ENCODE assay signal across 18 cellular contexts in genomic region chr9:133234577-133235322, GRCh38. TPM values are rescaled to one million over a fixed set of nuclear protein-coding genes. Genes with fewer than 3 reads are reported as not detected.
DNase-seq lines count a peak whose midpoint lies in the region; ATAC-seq and TF ChIP-seq lines count a peak whose summit lies in the region.
"Had no signal": no experiment of that assay in that cellular context is flagged by ENCODE, and none has a peak within 500 bp of the region (broad histone marks: within the 10 kb centered on the region; RNA-seq: fewer than 3 reads in every experiment).

No MANE protein-coding gene starts in this region.

- no peak for DNase-seq in T-helper 1 cell
- peak; percentile 40 for DNase-seq in ecto neural progenitor cell (ENCODE audit: low spot score)
- DNase-seq in neuronal stem cell (ENCODE audit: low spot score): no peak
- DNase-seq in spleen: peak; percentile 59
- no peak for DNase-seq in MV-4-11 (lab: John Stamatoyannopoulos, UW)
- DNase-seq: AML-193, DMS79, KBM-7, NCI-H1694 treated with DMSO at 0.1 percent for 48 hours had no signal

- H3K79me1 ChIP-seq in neuronal stem cell (ENCODE audit: low read depth, low read length): no peaks in the 10 kb centered on the region

- peak overlapping the region; percentile 59 for H3K18ac ChIP-seq in neuronal stem cell (ENCODE audit: low read length)

- H3K27ac ChIP-seq in neuronal stem cell (replicated peaks; ENCODE audit: low read length) (no peak overlapping the region), spleen (peak overlapping the region in 2 of 8 donors; percentile 14 to 26)
- H3K27ac ChIP-seq: 22Rv1, C4-2B had no signal

- no peak overlapping the region for H3K9ac ChIP-seq in neuronal stem cell (ENCODE audit: low read depth, low read length, poor library complexity)

- no peak overlapping the region for H2BK5ac ChIP-seq in neuronal stem cell (ENCODE audit: low read length)

- no CpG with 5 or more reads among the region's 31 CpGs for WGBS in neuronal stem cell (ENCODE audit: extremely low coverage in 2 of 2, insufficient read length in 2 of 2, insufficient replicate concordance in 1 of 2), 2 donors
- WGBS in spleen, 5 donors: 88 to 96% (median 93%) methylated on average over 17 to 31 of the region's 31 CpGs

- H3K9me3 ChIP-seq in neuronal stem cell (replicated peaks in 1 of 2; ENCODE audit: control insufficient read depth in 2 of 2, insufficient read depth in 1 of 2, low read depth in 1 of 2, low read length in 2 of 2) (peaks cover 3 to 4% of the 10 kb centered on the region in 2 donors), spleen (no peaks in the 10 kb centered on the region)

- no peak for ATAC-seq in GM21367 (IDR thresholded peaks at IDR 0.05; ENCODE audit: unreplicated experiment)
- ATAC-seq in GM19328 (IDR thresholded peaks at IDR 0.05; ENCODE audit: unreplicated experiment): no peak
- ATAC-seq: HepG2, Panc1 had no signal

- no peak overlapping the region for H2BK12ac ChIP-seq in neuronal stem cell (ENCODE audit: low read length)

- TF ChIP-seq POLR2A in spleen (IDR thresholded peaks at IDR 0.05): no peak

- H2AK5ac ChIP-seq in neuronal stem cell (ENCODE audit: low read depth, low read length): no peak overlapping the region

- H3K36me3 Mint-ChIP-seq in T-helper 1 cell treated with Interleukin-12 subunit alpha and Interleukin-12 subunit beta and Interleukin-4 antibody, amounts not matched to agents 30 μg/mL and 1 μg/mL, for 36 hours (ENCODE audit: low read depth): no peaks in the 10 kb centered on the region

- H3K36me3 ChIP-seq in neuronal stem cell (replicated peaks in 1 of 2; ENCODE audit: control insufficient read depth in 2 of 2, insufficient read depth in 2 of 2, low read length in 2 of 2): no peaks in the 10 kb centered on the region
- no peaks in the 10 kb centered on the region for H3K36me3 ChIP-seq in spleen

- peak overlapping the region; percentile 63 for H3K14ac ChIP-seq in neuronal stem cell (ENCODE audit: low read length)

- H3K27me3 ChIP-seq in neuronal stem cell (ENCODE audit: control insufficient read depth in 3 of 3, insufficient read depth in 3 of 3, low read depth in 1 of 3, low read length in 3 of 3) (peaks cover 0 to 7% (median 6%) of the 10 kb centered on the region in 3 experiments), spleen (replicated peaks in 1 of 7) (peaks cover 0 to 35% (median 0%) of the 10 kb centered on the region in 7 donors)

- H3K4me3 ChIP-seq in neuronal stem cell (ENCODE audit: low read length in 2 of 2) (no peak overlapping the region), spleen (no peak overlapping the region)

- peaks cover 8% of the 10 kb centered on the region for H3K27me3 Mint-ChIP-seq in T-helper 1 cell treated with Interleukin-12 subunit alpha and Interleukin-12 subunit beta and Interleukin-4 antibody, amounts not matched to agents 30 μg/mL and 1 μg/mL, for 36 hours (ENCODE audit: low read depth)

- no peak overlapping the region for H2AFZ ChIP-seq in neuronal stem cell (ENCODE audit: low read length)

- peak overlapping the region; percentile 17 for H4K8ac ChIP-seq in neuronal stem cell (ENCODE audit: low read depth, low read length)

- no peak overlapping the region for H3K4me2 ChIP-seq in neuronal stem cell (ENCODE audit: insufficient read depth, low read length, poor library complexity, severe bottlenecking)

- no peaks in the 10 kb centered on the region for H3K9me3 Mint-ChIP-seq in T-helper 1 cell treated with Interleukin-12 subunit alpha and Interleukin-12 subunit beta and Interleukin-4 antibody, amounts not matched to agents 30 μg/mL and 1 μg/mL, for 36 hours

- H3K4me1 ChIP-seq in neuronal stem cell (ENCODE audit: control insufficient read depth in 2 of 2, insufficient read depth in 1 of 2, low read depth in 1 of 2, low read length in 2 of 2): peaks cover 5 to 12% of the 10 kb centered on the region in 2 donors
- H3K4me1 ChIP-seq in spleen: peaks cover 0 to 30% (median 20%) of the 10 kb centered on the region in 6 donors

- H2BK15ac ChIP-seq in neuronal stem cell (ENCODE audit: low read length): no peak overlapping the region

- H3K27ac Mint-ChIP-seq in T-helper 1 cell treated with Interleukin-12 subunit alpha and Interleukin-12 subunit beta and Interleukin-4 antibody, amounts not matched to agents 30 μg/mL and 1 μg/mL, for 36 hours: peak overlapping the region; percentile 49

- intact Hi-C loops in spleen (cut with DNase I; ENCODE audit: low total_unique reads): no loop called here

- no peak for TF ChIP-seq CTCF in spleen (IDR thresholded peaks at IDR 0.05 in 8 of 11, conservative IDR thresholded peaks at IDR 0.05 in 3 of 11)

- no peak overlapping the region for H3K4ac ChIP-seq in neuronal stem cell (ENCODE audit: low read length)

- no peak overlapping the region for H2BK120ac ChIP-seq in neuronal stem cell (ENCODE audit: low read depth, low read length)

- H3K4me1 Mint-ChIP-seq in T-helper 1 cell treated with Interleukin-12 subunit alpha and Interleukin-12 subunit beta and Interleukin-4 antibody, amounts not matched to agents 30 μg/mL and 1 μg/mL, for 36 hours (ENCODE audit: low read depth): peaks cover 6% of the 10 kb centered on the region

- peak overlapping the region; percentile 55 for H3K23ac ChIP-seq in neuronal stem cell (ENCODE audit: low read depth, low read length, poor library complexity)

- no peak overlapping the region for H3K4me3 Mint-ChIP-seq in T-helper 1 cell treated with Interleukin-12 subunit alpha and Interleukin-12 subunit beta and Interleukin-4 antibody, amounts not matched to agents 30 μg/mL and 1 μg/mL, for 36 hours

- no peak overlapping the region for H4K91ac ChIP-seq in neuronal stem cell (ENCODE audit: low read depth, low read length, poor library complexity)

RNA-seq across cellular contexts. Expression of gene OBP2B, which starts 25.7 kb away (rescaled TPM):
- not detected for polyA plus RNA-seq in neuronal stem cell (2013, experiment 1 of 2)
- not detected for polyA plus RNA-seq in neuronal stem cell (2013, experiment 2 of 2)
- total RNA-seq in spleen: under 1 TPM in 1 of 7 donors, not detected in 6; 0.95 TPM
- polyA plus RNA-seq in spleen: under 1 TPM in 2 of 3 donors, not detected in 1; 0.16 to 0.38 TPM
- total RNA-seq: H4, HepG2, NCI-H460 had no signal
- polyA plus RNA-seq: HepG2 had no signal

RNA-seq across cellular contexts. Expression of gene ABO, which starts 40.3 kb away (rescaled TPM):
- polyA plus RNA-seq in neuronal stem cell (2013, experiment 1 of 2): 0.06 TPM
- 0.03 TPM for polyA plus RNA-seq in neuronal stem cell (2013, experiment 2 of 2)
- total RNA-seq in spleen: 1 to 10 TPM; 1.1 to 5.8 (median 2.7) TPM
- under 1 TPM; 0.26 to 0.96 (median 0.64) TPM for polyA plus RNA-seq in spleen
- total RNA-seq: H4, HepG2, NCI-H460 had no signal
- polyA plus RNA-seq: HepG2 had no signal

Comparison
In these comparisons a context has a peak if more than half of its experiments do, and no peak if none do; other contexts are left out.
1. DNase-seq: peak in ecto neural progenitor cell (single experiment) and spleen (single experiment); none in T-helper 1 cell (0 of 5), neuronal stem cell (single experiment) and MV-4-11 (single experiment).